In genomic region chr16:53346-54236, GRCh38 we compare ENCODE assay signal across 1 cellular context.
TF ChIP-seq lines count a peak whose summit lies in the region.

POLR3K (minus strand) TSS chr16:53608; CDS start chr16:53586, 22 bp downstream.
SNRNP25 (plus strand) TSS chr16:53828; CDS start chr16:54017, 189 bp downstream.

TF ChIP-seq in HepG2, 621 proteins besides CTCF, POLR2A, EP300 and RAD21 (continued from another document and continues in another):
- TF ChIP-seq KDM5B (CRISPR knock-in tag; IDR thresholded peaks at IDR 0.05; ENCODE audit: borderline replicate concordance) (peak; percentile 61; the same call in 1 of the 2 replicates), HCFC1 (IDR thresholded peaks at IDR 0.05; ENCODE audit: low read depth, low read length) (0 out of 2 replicates have a peak, but pooled peaks have one; percentile 25), JDP2 (CRISPR knock-in tag; IDR thresholded peaks at IDR 0.05; ENCODE audit: borderline replicate concordance) (peak; percentile 60; the same call in 1 of the 2 replicates), ZNF225 (CRISPR knock-in tag; IDR thresholded peaks at IDR 0.05) (0 out of 2 replicates have a peak, but pooled peaks have one; percentile 71), MZF1 (CRISPR knock-in tag; IDR thresholded peaks at IDR 0.05; ENCODE audit: borderline replicate concordance) (0 out of 2 replicates have a peak, but pooled peaks have one; percentile 50), GZF1 (CRISPR knock-in tag; IDR thresholded peaks at IDR 0.05) (peak; percentile 58; the same call in 1 of the 2 replicates), PHB2 (IDR thresholded peaks at IDR 0.05; ENCODE audit: partially characterized antibody) (no peak), ZNF138 (CRISPR knock-in tag; IDR thresholded peaks at IDR 0.05; ENCODE audit: low read depth) (peak; percentile 70), NBN (conservative IDR thresholded peaks at IDR 0.05) (no peak), SMYD3 (CRISPR knock-in tag; IDR thresholded peaks at IDR 0.05) (0 out of 2 replicates have a peak, but pooled peaks have one; percentile 61), ZNF547 (CRISPR knock-in tag; IDR thresholded peaks at IDR 0.05) (peak; percentile 83), PHF5A (CRISPR knock-in tag; IDR thresholded peaks at IDR 0.05; ENCODE audit: low read depth, unreplicated experiment) (no peak), ZNF354B (CRISPR knock-in tag; IDR thresholded peaks at IDR 0.05) (0 out of 2 replicates have a peak, but pooled peaks have one; percentile 73), BHLHE40 (IDR thresholded peaks at IDR 0.05; ENCODE audit: low read length) (no peak), ZNF512 (CRISPR knock-in tag; IDR thresholded peaks at IDR 0.05) (no peak; the same call in 1 of the 2 replicates), KLF11 (CRISPR knock-in tag; IDR thresholded peaks at IDR 0.05) (peak; percentile 13; the same call in 1 of the 2 replicates), GATA4 (IDR thresholded peaks at IDR 0.05; ENCODE audit: borderline replicate concordance, low read depth) (peak; percentile 56; the same call in 1 of the 2 replicates), NCOA2 (CRISPR knock-in tag; IDR thresholded peaks at IDR 0.05) (no peak), NRL (CRISPR knock-in tag; IDR thresholded peaks at IDR 0.05; ENCODE audit: borderline replicate concordance) (no peak; the same call in none of the 2 replicates), IRX3 (CRISPR knock-in tag; IDR thresholded peaks at IDR 0.05; ENCODE audit: borderline replicate concordance, low read depth) (peak; percentile 25; the same call in 1 of the 2 replicates), ZBTB3 (CRISPR knock-in tag; IDR thresholded peaks at IDR 0.05; ENCODE audit: borderline replicate concordance, low read depth) (0 out of 2 replicates have a peak, but pooled peaks have one; percentile 44), ZFAT (CRISPR knock-in tag; conservative IDR thresholded peaks at IDR 0.05) (0 out of 2 replicates have a peak, but pooled peaks have one; percentile 30), ZNF350 (CRISPR knock-in tag; IDR thresholded peaks at IDR 0.05; ENCODE audit: borderline replicate concordance, low read depth) (peak; percentile 23; the same call in 1 of the 2 replicates), CREB1 (IDR thresholded peaks at IDR 0.05) (peak; percentile 70), CREB1 (CRISPR knock-in tag; IDR thresholded peaks at IDR 0.05) (no peak; the same call in 1 of the 2 replicates), ZNF878 (CRISPR knock-in tag; IDR thresholded peaks at IDR 0.05) (no peak), ARID2 (CRISPR knock-in tag; IDR thresholded peaks at IDR 0.05; ENCODE audit: borderline replicate concordance) (no peak; the same call in 1 of the 2 replicates), SNAPC4 (CRISPR knock-in tag; IDR thresholded peaks at IDR 0.05) (no peak), FOXM1 (CRISPR knock-in tag; IDR thresholded peaks at IDR 0.05) (no peak), HOXA7 (CRISPR knock-in tag; IDR thresholded peaks at IDR 0.05) (0 out of 2 replicates have a peak, but pooled peaks have one; percentile 8), ZNF800 (CRISPR knock-in tag; IDR thresholded peaks at IDR 0.05) (0 out of 2 replicates have a peak, but pooled peaks have one; percentile 37), KDM1A (CRISPR knock-in tag; IDR thresholded peaks at IDR 0.05) (no peak), ZNF251 (CRISPR knock-in tag; IDR thresholded peaks at IDR 0.05) (0 out of 2 replicates have a peak, but pooled peaks have one; percentile 82)
- TF ChIP-seq, protein P1, sequence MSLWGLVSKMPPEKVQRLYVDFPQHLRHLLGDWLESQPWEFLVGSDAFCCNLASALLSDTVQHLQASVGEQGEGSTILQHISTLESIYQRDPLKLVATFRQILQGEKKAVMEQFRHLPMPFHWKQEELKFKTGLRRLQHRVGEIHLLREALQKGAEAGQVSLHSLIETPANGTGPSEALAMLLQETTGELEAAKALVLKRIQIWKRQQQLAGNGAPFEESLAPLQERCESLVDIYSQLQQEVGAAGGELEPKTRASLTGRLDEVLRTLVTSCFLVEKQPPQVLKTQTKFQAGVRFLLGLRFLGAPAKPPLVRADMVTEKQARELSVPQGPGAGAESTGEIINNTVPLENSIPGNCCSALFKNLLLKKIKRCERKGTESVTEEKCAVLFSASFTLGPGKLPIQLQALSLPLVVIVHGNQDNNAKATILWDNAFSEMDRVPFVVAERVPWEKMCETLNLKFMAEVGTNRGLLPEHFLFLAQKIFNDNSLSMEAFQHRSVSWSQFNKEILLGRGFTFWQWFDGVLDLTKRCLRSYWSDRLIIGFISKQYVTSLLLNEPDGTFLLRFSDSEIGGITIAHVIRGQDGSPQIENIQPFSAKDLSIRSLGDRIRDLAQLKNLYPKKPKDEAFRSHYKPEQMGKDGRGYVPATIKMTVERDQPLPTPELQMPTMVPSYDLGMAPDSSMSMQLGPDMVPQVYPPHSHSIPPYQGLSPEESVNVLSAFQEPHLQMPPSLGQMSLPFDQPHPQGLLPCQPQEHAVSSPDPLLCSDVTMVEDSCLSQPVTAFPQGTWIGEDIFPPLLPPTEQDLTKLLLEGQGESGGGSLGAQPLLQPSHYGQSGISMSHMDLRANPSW (CRISPR knock-in tag; IDR thresholded peaks at IDR 0.05; ENCODE audit: borderline replicate concordance), result peak; percentile 69; the same call in 1 of the 2 replicates
- TF ChIP-seq, protein P2, sequence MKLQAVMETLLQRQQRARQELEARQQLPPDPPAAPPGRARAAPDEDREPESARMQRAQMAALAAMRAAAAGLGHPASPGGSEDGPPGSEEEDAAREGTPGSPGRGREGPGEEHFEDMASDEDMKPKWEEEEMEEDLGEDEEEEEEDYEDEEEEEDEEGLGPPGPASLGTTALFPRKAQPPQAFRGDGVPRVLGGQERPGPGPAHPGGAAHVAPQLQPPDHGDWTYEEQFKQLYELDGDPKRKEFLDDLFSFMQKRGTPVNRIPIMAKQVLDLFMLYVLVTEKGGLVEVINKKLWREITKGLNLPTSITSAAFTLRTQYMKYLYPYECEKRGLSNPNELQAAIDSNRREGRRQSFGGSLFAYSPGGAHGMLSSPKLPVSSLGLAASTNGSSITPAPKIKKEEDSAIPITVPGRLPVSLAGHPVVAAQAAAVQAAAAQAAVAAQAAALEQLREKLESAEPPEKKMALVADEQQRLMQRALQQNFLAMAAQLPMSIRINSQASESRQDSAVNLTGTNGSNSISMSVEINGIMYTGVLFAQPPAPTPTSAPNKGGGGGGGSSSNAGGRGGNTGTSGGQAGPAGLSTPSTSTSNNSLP (IDR thresholded peaks at IDR 0.05; ENCODE audit: low read depth, low read length), result no peak
- TF ChIP-seq, protein P3, sequence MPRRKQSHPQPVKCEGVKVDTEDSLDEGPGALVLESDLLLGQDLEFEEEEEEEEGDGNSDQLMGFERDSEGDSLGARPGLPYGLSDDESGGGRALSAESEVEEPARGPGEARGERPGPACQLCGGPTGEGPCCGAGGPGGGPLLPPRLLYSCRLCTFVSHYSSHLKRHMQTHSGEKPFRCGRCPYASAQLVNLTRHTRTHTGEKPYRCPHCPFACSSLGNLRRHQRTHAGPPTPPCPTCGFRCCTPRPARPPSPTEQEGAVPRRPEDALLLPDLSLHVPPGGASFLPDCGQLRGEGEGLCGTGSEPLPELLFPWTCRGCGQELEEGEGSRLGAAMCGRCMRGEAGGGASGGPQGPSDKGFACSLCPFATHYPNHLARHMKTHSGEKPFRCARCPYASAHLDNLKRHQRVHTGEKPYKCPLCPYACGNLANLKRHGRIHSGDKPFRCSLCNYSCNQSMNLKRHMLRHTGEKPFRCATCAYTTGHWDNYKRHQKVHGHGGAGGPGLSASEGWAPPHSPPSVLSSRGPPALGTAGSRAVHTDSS (CRISPR knock-in tag; conservative IDR thresholded peaks at IDR 0.05), result no peak
- TF ChIP-seq, protein P4, sequence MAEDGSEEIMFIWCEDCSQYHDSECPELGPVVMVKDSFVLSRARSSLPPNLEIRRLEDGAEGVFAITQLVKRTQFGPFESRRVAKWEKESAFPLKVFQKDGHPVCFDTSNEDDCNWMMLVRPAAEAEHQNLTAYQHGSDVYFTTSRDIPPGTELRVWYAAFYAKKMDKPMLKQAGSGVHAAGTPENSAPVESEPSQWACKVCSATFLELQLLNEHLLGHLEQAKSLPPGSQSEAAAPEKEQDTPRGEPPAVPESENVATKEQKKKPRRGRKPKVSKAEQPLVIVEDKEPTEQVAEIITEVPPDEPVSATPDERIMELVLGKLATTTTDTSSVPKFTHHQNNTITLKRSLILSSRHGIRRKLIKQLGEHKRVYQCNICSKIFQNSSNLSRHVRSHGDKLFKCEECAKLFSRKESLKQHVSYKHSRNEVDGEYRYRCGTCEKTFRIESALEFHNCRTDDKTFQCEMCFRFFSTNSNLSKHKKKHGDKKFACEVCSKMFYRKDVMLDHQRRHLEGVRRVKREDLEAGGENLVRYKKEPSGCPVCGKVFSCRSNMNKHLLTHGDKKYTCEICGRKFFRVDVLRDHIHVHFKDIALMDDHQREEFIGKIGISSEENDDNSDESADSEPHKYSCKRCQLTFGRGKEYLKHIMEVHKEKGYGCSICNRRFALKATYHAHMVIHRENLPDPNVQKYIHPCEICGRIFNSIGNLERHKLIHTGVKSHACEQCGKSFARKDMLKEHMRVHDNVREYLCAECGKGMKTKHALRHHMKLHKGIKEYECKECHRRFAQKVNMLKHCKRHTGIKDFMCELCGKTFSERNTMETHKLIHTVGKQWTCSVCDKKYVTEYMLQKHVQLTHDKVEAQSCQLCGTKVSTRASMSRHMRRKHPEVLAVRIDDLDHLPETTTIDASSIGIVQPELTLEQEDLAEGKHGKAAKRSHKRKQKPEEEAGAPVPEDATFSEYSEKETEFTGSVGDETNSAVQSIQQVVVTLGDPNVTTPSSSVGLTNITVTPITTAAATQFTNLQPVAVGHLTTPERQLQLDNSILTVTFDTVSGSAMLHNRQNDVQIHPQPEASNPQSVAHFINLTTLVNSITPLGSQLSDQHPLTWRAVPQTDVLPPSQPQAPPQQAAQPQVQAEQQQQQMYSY (CRISPR knock-in tag; IDR thresholded peaks at IDR 0.05), result no peak
- TF ChIP-seq, protein P5, sequence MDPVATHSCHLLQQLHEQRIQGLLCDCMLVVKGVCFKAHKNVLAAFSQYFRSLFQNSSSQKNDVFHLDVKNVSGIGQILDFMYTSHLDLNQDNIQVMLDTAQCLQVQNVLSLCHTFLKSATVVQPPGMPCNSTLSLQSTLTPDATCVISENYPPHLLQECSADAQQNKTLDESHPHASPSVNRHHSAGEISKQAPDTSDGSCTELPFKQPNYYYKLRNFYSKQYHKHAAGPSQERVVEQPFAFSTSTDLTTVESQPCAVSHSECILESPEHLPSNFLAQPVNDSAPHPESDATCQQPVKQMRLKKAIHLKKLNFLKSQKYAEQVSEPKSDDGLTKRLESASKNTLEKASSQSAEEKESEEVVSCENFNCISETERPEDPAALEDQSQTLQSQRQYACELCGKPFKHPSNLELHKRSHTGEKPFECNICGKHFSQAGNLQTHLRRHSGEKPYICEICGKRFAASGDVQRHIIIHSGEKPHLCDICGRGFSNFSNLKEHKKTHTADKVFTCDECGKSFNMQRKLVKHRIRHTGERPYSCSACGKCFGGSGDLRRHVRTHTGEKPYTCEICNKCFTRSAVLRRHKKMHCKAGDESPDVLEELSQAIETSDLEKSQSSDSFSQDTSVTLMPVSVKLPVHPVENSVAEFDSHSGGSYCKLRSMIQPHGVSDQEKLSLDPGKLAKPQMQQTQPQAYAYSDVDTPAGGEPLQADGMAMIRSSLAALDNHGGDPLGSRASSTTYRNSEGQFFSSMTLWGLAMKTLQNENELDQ (CRISPR knock-in tag; IDR thresholded peaks at IDR 0.05; ENCODE audit: borderline replicate concordance), result no peak
